Comparison of ENCODE assay signal across 20 cellular contexts in genomic region chr3:61805510-61806080, GRCh38.
DNase-seq lines count a peak whose midpoint lies in the region; ATAC-seq, FAIRE-seq and TF ChIP-seq lines count a peak whose summit lies in the region.
"Had no signal": no experiment of that assay in that cellular context is flagged by ENCODE, and none has a peak within 500 bp of the region (broad histone marks: within the 10 kb centered on the region; RNA-seq: fewer than 3 reads in every experiment).

No MANE protein-coding gene starts in this region.

- H3K36me3 Mint-ChIP-seq in WTC11 = no peaks in the 10 kb centered on the region
- H3K36me3 Mint-ChIP-seq: activated naive CD8-positive, alpha-beta T cell; CD4-positive, alpha-beta memory T cell; IgD-negative memory B cell had no signal

- H3K9me3 Mint-ChIP-seq in WTC11 = no peaks in the 10 kb centered on the region
- H3K9me3 Mint-ChIP-seq: IgD-negative memory B cell had no signal

- CTCF ChIA-PET in GM12878 (lab: Yijun Ruan, JAX) = interaction anchor here (1.3 kb wide), 1 partner anchor 9 kb away, joined by 5 read pairs; no protein-coding TSS in a partner anchor
- CTCF ChIA-PET in WTC11 (lab: Charles Lee) = no interaction called here

- TF ChIP-seq EP300 in GM12878 (IDR thresholded peaks at IDR 0.05; ENCODE audit: borderline replicate concordance in 1 of 2, control insufficient read depth in 1 of 2, low read depth in 2 of 2, low read length in 2 of 2) = no peak

- H3K4me1 ChIP-seq in GM12878 (ENCODE audit: control insufficient read depth, insufficient read depth, low read length) = no peaks in the 10 kb centered on the region
- H3K4me1 ChIP-seq in muscle layer of colon (ENCODE audit: insufficient read depth, low read length) = peaks cover 81% of the 10 kb centered on the region
- peaks cover 45 to 80% of the 10 kb centered on the region in 2 donors for H3K4me1 ChIP-seq in thoracic aorta (ENCODE audit: control insufficient read depth in 1 of 2, low read depth in 2 of 2)
- H3K4me1 ChIP-seq: colonic mucosa had no signal

- H3K27ac Mint-ChIP-seq in WTC11 = no peak overlapping the region
- H3K27ac Mint-ChIP-seq: activated naive CD8-positive, alpha-beta T cell; CD4-positive, alpha-beta memory T cell had no signal

- BruUV-seq in GM12878 (replicated peaks; lab: Mats Ljungman, UMichigan) = no TSS peak

- SMC1A ChIA-PET in GM12878 (lab: Charles Lee; ENCODE audit: uncharacterized antibody, unreplicated experiment) = interaction anchor here (0.8 to 2.5 kb wide), 6 partner anchors 9 to 210 kb away, joined by 3 to 12 read pairs (median 4); no protein-coding TSS in a partner anchor

- ATAC-seq in GM12878 = peak; percentile 46
- no peak for ATAC-seq in thoracic aorta (ENCODE audit: insufficient number of reproducible peaks, low FRiP score, low read depth)
- ATAC-seq in WTC11 = no peak
- ATAC-seq in HG03520 (IDR thresholded peaks at IDR 0.05; ENCODE audit: unreplicated experiment) = no peak

- H4K20me1 ChIP-seq in GM12878 (ENCODE audit: control insufficient read depth, insufficient read depth) = no peaks in the 10 kb centered on the region

- H3K36me3 ChIP-seq in GM12878 (ENCODE audit: control insufficient read depth in 2 of 2, insufficient read depth in 2 of 2, low read length in 1 of 2) (no peaks in the 10 kb centered on the region), muscle layer of colon (ENCODE audit: insufficient read depth, low read length) (no peaks in the 10 kb centered on the region), thoracic aorta (no peaks in the 10 kb centered on the region)
- H3K36me3 ChIP-seq: colonic mucosa, neutrophil had no signal

- no peak for FAIRE-seq in GM12878 (lab: Jason Lieb, UNC)
- FAIRE-seq: G401.6, RCC 7860 had no signal

- WGBS in GM12878 (ENCODE audit: insufficient coverage, insufficient replicate concordance, low lambda C conversion rate, missing lambda C conversion rate) = 28% methylated on average over 3 of the region's 3 CpGs

- POLR2A ChIA-PET in GM12878 (lab: Charles Lee) = interaction anchor here (0.7 to 0.9 kb wide), 2 partner anchors 9 to 47 kb away, joined by 3 read pairs; no protein-coding TSS in a partner anchor
- POLR2A ChIA-PET in WTC11 (lab: Charles Lee) = interaction anchor here (0.6 to 0.7 kb wide), 2 partner anchors 94 to 229 kb away, joined by 3 to 6 read pairs; no protein-coding TSS in a partner anchor

- DNase-seq in DMS 273 (lab: John Stamatoyannopoulos, UW; ENCODE audit: unreplicated experiment) (peak; percentile 21), DMS 273 treated with DMSO at 0.1 percent for 48 hours (lab: John Stamatoyannopoulos, UW) (no peak), GM12878 (ENCODE audit: low read depth, low spot score) (no peak), thoracic aorta (ENCODE audit: low spot score) (no peak), WTC11 (ENCODE audit: low spot score) (no peak), ACHN (no peak)
- DNase-seq: activated CD4-positive, alpha-beta T cell treated with anti-CD3 and anti-CD28 coated beads for 1 hour; CD4-positive, alpha-beta memory T cell; colonic mucosa; erythroblast; NCI-H1105; NCI-H510A treated with DMSO at 0.1 percent for 48 hours had no signal

- H3K27me3 ChIP-seq in GM12878 (replicated peaks in 1 of 2; ENCODE audit: control insufficient read depth in 2 of 2, insufficient read depth in 2 of 2, low read length in 1 of 2) (no peaks in the 10 kb centered on the region), muscle layer of colon (ENCODE audit: control insufficient read depth in 1 of 2, insufficient read depth in 2 of 2, low read length in 2 of 2) (no peaks in the 10 kb centered on the region), thoracic aorta (replicated peaks; ENCODE audit: insufficient read depth) (no peaks in the 10 kb centered on the region)
- H3K27me3 ChIP-seq: colonic mucosa, neutrophil had no signal

- no peak for TF ChIP-seq POLR2A in GM12878 (IDR thresholded peaks at IDR 0.05; ENCODE audit: low read depth, low read length)

- H3K9ac ChIP-seq in GM12878 (ENCODE audit: control insufficient read depth, insufficient read depth, low read length) = no peak overlapping the region
- H3K9ac ChIP-seq in muscle layer of colon (ENCODE audit: low read length) = no peak overlapping the region

- TF ChIP-seq CTCF in GM12878 (IDR thresholded peaks at IDR 0.05 in 2 of 3, conservative IDR thresholded peaks at IDR 0.05 in 1 of 3; ENCODE audit: control insufficient read depth in 2 of 3, extremely low read depth in 1 of 3, insufficient read depth in 1 of 3, low read depth in 3 of 3, low read length in 3 of 3) (no peak), thoracic aorta (IDR thresholded peaks at IDR 0.05) (no peak), WTC11 (IDR thresholded peaks at IDR 0.05) (no peak)

- H2AFZ ChIP-seq in GM12878 (ENCODE audit: control insufficient read depth, low read depth, low read length) = no peak overlapping the region

- H3K9me3 ChIP-seq in GM12878 (replicated peaks; ENCODE audit: control insufficient read depth, insufficient read depth, low read length) (no peaks in the 10 kb centered on the region), muscle layer of colon (ENCODE audit: low read length) (no peaks in the 10 kb centered on the region), thoracic aorta (no peaks in the 10 kb centered on the region)
- H3K9me3 ChIP-seq: colonic mucosa, neutrophil had no signal

- no peak for TF ChIP-seq RAD21 in GM12878 (IDR thresholded peaks at IDR 0.05; ENCODE audit: insufficient read depth, low read depth, low read length)

- no peak overlapping the region for H3K27ac ChIP-seq in GM12878 (ENCODE audit: control insufficient read depth, insufficient read depth)
- H3K27ac ChIP-seq in muscle layer of colon (ENCODE audit: low read depth, low read length) = peak overlapping the region; percentile 54
- H3K27ac ChIP-seq in thoracic aorta = peak overlapping the region; percentile 21 to 37
- H3K27ac ChIP-seq: 22Rv1, colonic mucosa, neutrophil had no signal

- peaks cover 72% of the 10 kb centered on the region for H3K4me1 Mint-ChIP-seq in WTC11
- H3K4me1 Mint-ChIP-seq: CD4-positive, alpha-beta memory T cell; IgD-negative memory B cell had no signal

- no peak overlapping the region for H3K4me3 Mint-ChIP-seq in WTC11
- H3K4me3 Mint-ChIP-seq: activated naive CD8-positive, alpha-beta T cell; CD4-positive, alpha-beta memory T cell; IgD-negative memory B cell had no signal

- RAD21 ChIA-PET in GM12878 (lab: Charles Lee; ENCODE audit: unreplicated experiment) = interaction anchor here (1.3 to 1.5 kb wide), 2 partner anchors 9 to 11 kb away, joined by 3 to 4 read pairs; no protein-coding TSS in a partner anchor

- H3K79me2 ChIP-seq in GM12878 (ENCODE audit: control insufficient read depth, insufficient read depth, low read length) = no peaks in the 10 kb centered on the region

- intact Hi-C loops in GM12878 (cut with micrococcal nuclease; ENCODE audit: unreplicated experiment) = no loop called here

- H3K27me3 Mint-ChIP-seq in WTC11 (ENCODE audit: low read depth) = no peaks in the 10 kb centered on the region
- H3K27me3 Mint-ChIP-seq: activated naive CD8-positive, alpha-beta T cell; IgD-negative memory B cell had no signal

- H3K4me3 ChIP-seq in GM12878 (no peak overlapping the region), muscle layer of colon (ENCODE audit: low read depth in 1 of 2, low read length in 2 of 2) (no peak overlapping the region), thoracic aorta (no peak overlapping the region)
- H3K4me3 ChIP-seq: colonic mucosa had no signal

- H3K4me2 ChIP-seq in GM12878 (ENCODE audit: control insufficient read depth, insufficient read depth) = no peak overlapping the region

- in situ Hi-C loops in GM12878 (cut with MboI) = no loop called here
- in situ Hi-C loops in ACHN (cut with HindIII; ENCODE audit: low pct_ligation_motif_present, low pct_unique_long_range_greater_than_20kb, low sequenced_read_pairs) = no loop called here

TF ChIP-seq in GM12878, 131 proteins besides CTCF, POLR2A, EP300 and RAD21 (continues in another document):
- TF ChIP-seq KAT2A (conservative IDR thresholded peaks at IDR 0.05; ENCODE audit: control insufficient read depth, low read depth, low read length) (no peak), TARDBP (IDR thresholded peaks at IDR 0.05; ENCODE audit: borderline replicate concordance) (no peak), HCFC1 (IDR thresholded peaks at IDR 0.05; ENCODE audit: low read length) (no peak)

TF ChIP-seq in WTC11, 78 proteins besides CTCF, POLR2A, EP300 and RAD21 (continues in another document):
- TF ChIP-seq MXD4 (CRISPR knock-in tag; IDR thresholded peaks at IDR 0.05; ENCODE audit: borderline replicate concordance) (no peak), ATF3 (CRISPR knock-in tag; conservative IDR thresholded peaks at IDR 0.05) (no peak), PREB (CRISPR knock-in tag; IDR thresholded peaks at IDR 0.05; ENCODE audit: borderline replicate concordance) (no peak), GRHL2 (CRISPR knock-in tag; IDR thresholded peaks at IDR 0.05; ENCODE audit: insufficient replicate concordance, severe bottlenecking) (no peak)
